In the genomic region with DNA sequence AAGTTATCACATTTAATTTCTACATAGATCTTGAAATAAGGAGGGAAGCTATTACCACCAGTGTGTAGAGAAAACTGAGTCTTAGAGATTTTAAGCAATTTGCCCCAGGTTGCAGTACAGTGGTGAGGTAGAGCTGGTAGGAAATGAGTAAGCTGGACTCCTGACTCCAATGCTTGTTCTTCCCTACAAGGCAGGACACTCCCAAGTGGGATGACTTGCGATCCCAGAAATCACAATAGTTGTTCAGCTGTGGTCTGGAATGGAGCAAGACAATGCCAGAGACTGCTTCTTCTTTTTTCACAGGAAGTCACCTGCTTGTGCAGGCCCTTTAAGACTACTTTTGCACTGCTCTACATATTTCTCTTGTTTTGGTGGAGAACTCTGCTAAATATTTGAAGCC, we compare ENCODE assay signal across 19 cellular contexts.
DNase-seq lines count a peak whose midpoint lies in the region; ATAC-seq, FAIRE-seq and TF ChIP-seq lines count a peak whose summit lies in the region.
"Had no signal": no experiment of that assay in that cellular context is flagged by ENCODE, and none has a peak within 500 bp of the region (broad histone marks: within the 10 kb centered on the region; RNA-seq: fewer than 3 reads in every experiment).

No MANE protein-coding gene starts in this region.

- ATAC-seq in sciatic nerve (peak; percentile 34), Right ventricle myocardium inferior (no peak), GM18907 (IDR thresholded peaks at IDR 0.05; ENCODE audit: unreplicated experiment) (no peak)

- TF ChIP-seq CTCF in bronchial epithelial cell (IDR thresholded peaks at IDR 0.05; ENCODE audit: insufficient read depth, low read length, severe bottlenecking) (no peak), fibroblast of the aortic adventitia (IDR thresholded peaks at IDR 0.05; ENCODE audit: insufficient read depth, low read length) (no peak)

- DNase-seq in HT1080 (ENCODE audit: low read depth): peak; percentile 74
- peak; percentile 89 for DNase-seq in bronchial epithelial cell (ENCODE audit: low read depth)
- DNase-seq in fibroblast of the aortic adventitia (ENCODE audit: low read depth): peak; percentile 3
- DNase-seq in sciatic nerve (ENCODE audit: low spot score): no peak
- no peak for DNase-seq in Right ventricle myocardium inferior (ENCODE audit: missing footprints)
- no peak for DNase-seq in amygdala (lab: John Stamatoyannopoulos, UW)
- DNase-seq: Calu3; CD4-positive, alpha-beta T cell; DMS79; KG1; NCI-H1930; NCI-H2171 treated with DMSO at 0.1 percent for 48 hours; NCI-H510A treated with DMSO at 0.1 percent for 48 hours had no signal

- FAIRE-seq in bronchial epithelial cell (lab: Jason Lieb, UNC): no peak
- FAIRE-seq: G401.6, GM12891, GM19239, RCC 7860 had no signal

- no peaks in the 10 kb centered on the region for H3K36me3 ChIP-seq in bronchial epithelial cell (ENCODE audit: control insufficient read depth, insufficient read depth, low read length)
- H3K36me3 ChIP-seq: SJSA1 had no signal

- H3K27me3 ChIP-seq in bronchial epithelial cell (ENCODE audit: control insufficient read depth, insufficient read depth, low read length): no peaks in the 10 kb centered on the region
- H3K27me3 ChIP-seq: SJSA1 had no signal

- intact Hi-C loops in sciatic nerve (cut with DNase I): no loop called here
- intact Hi-C loops in Right ventricle myocardium inferior (cut with DNase I): no loop called here

- no peak overlapping the region for H3K4me3 ChIP-seq in bronchial epithelial cell (ENCODE audit: low read depth, low read length)
- no peak overlapping the region for H3K4me3 ChIP-seq in fibroblast of the aortic adventitia (ENCODE audit: low read depth, low read length)
- H3K4me3 ChIP-seq: SJSA1 had no signal

Comparison
In these comparisons a context has a peak if more than half of its experiments do, and no peak if none do; other contexts are left out.
1. DNase-seq: peak in HT1080 (single experiment), bronchial epithelial cell (single experiment) and fibroblast of the aortic adventitia (single experiment); none in sciatic nerve (single experiment), Right ventricle myocardium inferior (single experiment) and amygdala (0 of 56).